20 cellular contexts compared by ENCODE assay signal in the genomic region with DNA sequence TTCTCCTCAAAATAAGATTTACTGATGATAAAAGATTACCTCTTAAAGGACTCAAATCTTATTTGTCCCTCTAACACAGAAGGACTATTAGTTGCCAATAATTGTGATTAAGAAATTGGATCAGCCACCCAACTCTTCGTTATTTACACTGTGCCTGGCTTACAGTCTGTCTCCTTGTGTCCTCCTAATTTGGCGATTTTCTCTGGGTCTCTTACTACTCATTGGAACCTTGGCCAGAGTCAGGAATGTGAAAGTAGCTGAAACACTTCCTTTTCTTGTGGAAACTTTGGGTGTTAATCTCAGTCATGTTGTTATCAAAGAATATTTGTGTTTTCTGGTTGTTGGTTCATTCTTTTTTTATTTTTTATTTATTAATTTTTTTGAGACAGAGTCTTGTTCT.
"Had no signal": no experiment of that assay in that cellular context is flagged by ENCODE, and none has a peak within 500 bp of the region (broad histone marks: within the 10 kb centered on the region; RNA-seq: fewer than 3 reads in every experiment).

No MANE protein-coding gene starts in this region.

- H3K9me3 ChIP-seq: adrenal gland, ascending aorta, colonic mucosa, left lung, prostate gland, right atrium auricular region, transverse colon, vagina had no signal

- H3K4me3 ChIP-seq: adrenal gland, ascending aorta, colonic mucosa, left lung, prostate gland, right atrium auricular region, transverse colon, vagina had no signal

- H3K27ac ChIP-seq: adrenal gland, ascending aorta, colonic mucosa, epithelial cell of prostate, left lung, prostate gland, transverse colon, vagina, WERI-Rb-1 had no signal

- ATAC-seq: activated T-helper 17 cell treated with anti-CD3 and anti-CD28 coated beads, Interleukin-2, amount 50 U/mL, for 72 hours; natural killer cell; stimulated activated memory B cell treated with anti-CD40 and anti-IgM and Interleukin-4, amounts not matched to agents 10 μg/mL and 1 μg/mL and 100 μg/mL, for 72 hours had no signal

- H3K36me3 ChIP-seq: adrenal gland, ascending aorta, colonic mucosa, left lung, prostate gland, right atrium auricular region, transverse colon, vagina, WERI-Rb-1 had no signal

- H3K4me1 ChIP-seq: ascending aorta, colonic mucosa, prostate gland had no signal

- H3K27me3 ChIP-seq: adrenal gland, ascending aorta, colonic mucosa, left lung, right atrium auricular region, transverse colon, vagina had no signal

- DNase-seq: activated CD4-positive, alpha-beta T cell treated with anti-CD3 and anti-CD28 coated beads for 1 hour; activated CD4-positive, alpha-beta T cell treated with anti-CD3 and anti-CD28 coated beads, Interleukin-2, amount 50 U/mL, for 1 hour; activated T-cell treated with anti-CD3 and anti-CD28 coated beads, Interleukin-2, amount 50 U/mL, for 1 hour; adrenal gland; colonic mucosa; immature natural killer cell; left lung; midbrain; natural killer cell; stimulated activated CD4-positive, alpha-beta T cell treated with anti-CD3 and anti-CD28 coated beads, Interleukin-15, amount 100 ng/mL, for 24 hours; SW 1271; transverse colon; WERI-Rb-1 had no signal
